In the genomic region with DNA sequence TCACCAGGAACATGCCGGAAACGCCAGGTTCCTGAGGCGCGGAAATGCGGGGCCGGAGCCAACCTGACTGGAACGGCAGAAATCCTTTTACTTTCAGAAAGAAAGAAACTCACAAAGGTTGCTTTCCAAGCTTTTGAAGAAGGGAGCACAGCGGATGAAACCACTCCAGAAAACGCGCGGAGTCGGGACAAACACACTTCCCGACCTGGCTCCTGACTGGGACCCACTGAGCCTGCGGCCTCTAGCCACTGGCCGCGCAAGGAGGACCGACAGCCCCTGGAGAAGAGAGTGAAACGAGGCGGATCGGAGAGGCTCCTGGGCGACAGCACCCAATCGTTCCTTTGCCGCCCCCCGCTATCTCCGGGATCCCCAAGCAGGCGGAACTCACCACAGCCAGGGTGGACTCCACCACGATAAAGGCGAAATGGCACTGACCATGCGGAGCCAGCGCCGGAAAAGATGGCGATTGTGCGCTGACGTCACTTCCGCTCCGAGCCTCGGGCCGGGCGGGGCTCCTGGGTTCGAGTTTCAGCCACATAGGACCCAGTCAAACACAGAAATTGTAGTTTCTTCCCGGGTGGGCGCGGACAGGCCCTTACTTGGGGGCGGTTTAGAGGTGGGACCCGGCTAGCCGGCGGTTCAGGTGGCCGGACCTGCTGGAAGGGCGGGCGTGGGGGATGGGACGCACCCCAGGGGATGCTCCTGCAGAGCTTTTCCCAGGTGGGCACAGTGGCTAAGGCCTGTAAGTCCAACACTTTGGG, we compare ENCODE assay signal across 8 cellular contexts. TPM values are rescaled to one million over a fixed set of nuclear protein-coding genes. Genes with fewer than 3 reads are reported as not detected.
DNase-seq lines count a peak whose midpoint lies in the region; ATAC-seq and TF ChIP-seq lines count a peak whose summit lies in the region.

ZNF121 (minus strand) TSS at position 432 of the 761 bp plus-strand sequence. CDS start 16,407 bp downstream, outside the sequence.

- peaks cover 8% of the 10 kb centered on the region for H3K4me1 ChIP-seq in cardiac muscle cell (ENCODE audit: low read depth)
- no peaks in the 10 kb centered on the region for H3K4me1 ChIP-seq in parathyroid adenoma
- H3K4me1 ChIP-seq in tibial nerve, result peaks cover 0 to 24% (median 4%) of the 10 kb centered on the region in 4 donors

- peak within 1 kb of the TSS; percentile 94 for H3K27ac Mint-ChIP-seq in activated naive CD8-positive, alpha-beta T cell treated with anti-CD3 and anti-CD28 coated beads, Interleukin-2, amount 50 U/mL, for 24 hours

- peak within 1 kb of the TSS; percentile 98 for H2AFZ ChIP-seq in parathyroid adenoma

- TF ChIP-seq EP300 in tibial nerve (IDR thresholded peaks at IDR 0.05), result peak; percentile 56 to 88

- peaks cover 11% of the 10 kb centered on the region for H3K79me2 ChIP-seq in parathyroid adenoma

- H3K4me2 ChIP-seq in parathyroid adenoma (ENCODE audit: low read length), result peak within 1 kb of the TSS; percentile 88

- no peaks in the 10 kb centered on the region for H3K9me3 ChIP-seq in cardiac muscle cell (ENCODE audit: low read depth)
- no peaks in the 10 kb centered on the region for H3K9me3 ChIP-seq in parathyroid adenoma (ENCODE audit: control insufficient read depth, low read length)
- H3K9me3 ChIP-seq in tibial nerve, result peaks cover 0 to 31% (median 7%) of the 10 kb centered on the region in 4 donors

- H3K4me3 ChIP-seq in HFF-Myc (replicated peaks; ENCODE audit: low read depth, low read length), result peak within 1 kb of the TSS; percentile 99
- peak within 1 kb of the TSS; percentile 60 for H3K4me3 ChIP-seq in cardiac muscle cell
- peak within 1 kb of the TSS; percentile 70 for H3K4me3 ChIP-seq in parathyroid adenoma (ENCODE audit: low read depth, low read length)
- H3K4me3 ChIP-seq in tibial nerve, result peak within 1 kb of the TSS; percentile 63 to 86 (median 75)

- peak within 1 kb of the TSS; percentile 91 for H3K4me3 Mint-ChIP-seq in activated naive CD8-positive, alpha-beta T cell treated with anti-CD3 and anti-CD28 coated beads, Interleukin-2, amount 50 U/mL, for 24 hours

- DNase-seq in GM04503 (ENCODE audit: low read depth) (peak; percentile 33), HFF-Myc (ENCODE audit: extremely low read depth, low read depth) (peak; percentile 60), NCI-H1092 treated with DMSO at 0.1 percent for 48 hours (lab: John Stamatoyannopoulos, UW) (peak; percentile 88), SW480 (ENCODE audit: low spot score) (peak; percentile 78), cardiac muscle cell (ENCODE audit: low read depth in 1 of 2, low spot score in 1 of 2) (peak; percentile 86 to 92), tibial nerve (ENCODE audit: low spot score in 2 of 2) (peak; percentile 64 to 73)
- DNase-seq in activated naive CD8-positive, alpha-beta T cell treated with anti-CD3 and anti-CD28 coated beads, Interleukin-2, amount 50 U/mL, for 24 hours, result peak; percentile 90

- peaks cover 9% of the 10 kb centered on the region for H3K27me3 Mint-ChIP-seq in activated naive CD8-positive, alpha-beta T cell treated with anti-CD3 and anti-CD28 coated beads, Interleukin-2, amount 50 U/mL, for 24 hours

- TF ChIP-seq POLR2A in tibial nerve (IDR thresholded peaks at IDR 0.05), result peak in 1 of 2 donors; percentile 52

- TF ChIP-seq CTCF in HFF-Myc (IDR thresholded peaks at IDR 0.05; ENCODE audit: low read depth, low read length, missing control alignments), result no peak
- no peak for TF ChIP-seq CTCF in cardiac muscle cell (IDR thresholded peaks at IDR 0.05; ENCODE audit: low read depth, low read length)
- TF ChIP-seq CTCF in parathyroid adenoma (IDR thresholded peaks at IDR 0.05), result no peak
- TF ChIP-seq CTCF in tibial nerve (IDR thresholded peaks at IDR 0.05), result no peak

- 1% methylated on average over 32 to 47 of the region's 51 CpGs for WGBS in tibial nerve, 2 donors

- H3K9me3 Mint-ChIP-seq in activated naive CD8-positive, alpha-beta T cell treated with anti-CD3 and anti-CD28 coated beads, Interleukin-2, amount 50 U/mL, for 24 hours, result peaks cover 10% of the 10 kb centered on the region

- no peak within 1 kb of the TSS for H3K9ac ChIP-seq in parathyroid adenoma

- H3K4me1 Mint-ChIP-seq in activated naive CD8-positive, alpha-beta T cell treated with anti-CD3 and anti-CD28 coated beads, Interleukin-2, amount 50 U/mL, for 24 hours, result peaks cover 38% of the 10 kb centered on the region

- H3K27me3 ChIP-seq in cardiac muscle cell (no peaks in the 10 kb centered on the region), parathyroid adenoma (ENCODE audit: control insufficient read depth, insufficient read depth, low read length) (no peaks in the 10 kb centered on the region), tibial nerve (no peaks in the 10 kb centered on the region)

- ATAC-seq in activated naive CD8-positive, alpha-beta T cell treated with anti-CD3 and anti-CD28 coated beads, Interleukin-2, amount 50 U/mL, for 24 hours, result peak; percentile 92

- H3K36me3 ChIP-seq in cardiac muscle cell (no peaks in the 10 kb centered on the region), parathyroid adenoma (ENCODE audit: control insufficient read depth, insufficient read depth, low read length) (no peaks in the 10 kb centered on the region), tibial nerve (peaks cover 0 to 32% (median 0%) of the 10 kb centered on the region in 3 donors)

- H3K36me3 Mint-ChIP-seq in activated naive CD8-positive, alpha-beta T cell treated with anti-CD3 and anti-CD28 coated beads, Interleukin-2, amount 50 U/mL, for 24 hours (ENCODE audit: low read depth), result peaks cover 44% of the 10 kb centered on the region

- H3K27ac ChIP-seq in cardiac muscle cell (peak within 1 kb of the TSS; percentile 74), parathyroid adenoma (peak within 1 kb of the TSS; percentile 89), tibial nerve (peak within 1 kb of the TSS; percentile 86 to 95 (median 91))

RNA-seq across cellular contexts. Expression of gene ZNF121, which starts in this region (rescaled TPM):
- total RNA-seq in cardiac muscle cell, result 22.5 and 42.0 TPM in 2 replicates
- polyA plus RNA-seq in cardiac muscle cell, result 5.9 and 11.0 TPM in 2 replicates
- 10 to 100 TPM; 27.4 to 39.8 (median 32.2) TPM for total RNA-seq in tibial nerve

Comparison
In these comparisons a context has a peak if more than half of its experiments do, and no peak if none do; other contexts are left out.
1. Peak in every context shown above with its lines: DNase-seq, ATAC-seq, H3K4me3 ChIP-seq and H3K27ac ChIP-seq.
2. DNase-seq: peak in every context shown above with its lines; median percentile 90 in activated naive CD8-positive, alpha-beta T cell treated with anti-CD3 and anti-CD28 coated beads, Interleukin-2, amount 50 U/mL, for 24 hours; 89 in cardiac muscle cell; 88 in NCI-H1092 treated with DMSO at 0.1 percent for 48 hours; 78 in SW480; 68 in tibial nerve; 60 in HFF-Myc; 33 in GM04503.